21 cellular contexts compared by ENCODE assay signal in genomic region chr7:156610130-156610529, GRCh38. TPM values are rescaled to one million over a fixed set of nuclear protein-coding genes. Genes with fewer than 3 reads are reported as not detected.
DNase-seq lines count a peak whose midpoint lies in the region; ATAC-seq, FAIRE-seq and TF ChIP-seq lines count a peak whose summit lies in the region.
"Had no signal": no experiment of that assay in that cellular context is flagged by ENCODE, and none has a peak within 500 bp of the region (broad histone marks: within the 10 kb centered on the region; RNA-seq: fewer than 3 reads in every experiment).

No MANE protein-coding gene starts in this region.

- H3K27me3 ChIP-seq in left lung (peaks cover 0 to 21% of the 10 kb centered on the region in 2 donors), osteoblast (ENCODE audit: insufficient read depth, low read length) (peaks cover 3% of the 10 kb centered on the region), transverse colon (peaks cover 12% of the 10 kb centered on the region), prostate gland (replicated peaks; ENCODE audit: insufficient read depth) (no peaks in the 10 kb centered on the region)

- no peaks in the 10 kb centered on the region for H3K79me2 ChIP-seq in osteoblast (ENCODE audit: insufficient read depth, low read length)

- H3K4me2 ChIP-seq in osteoblast (ENCODE audit: insufficient read depth, low read length), result no peak overlapping the region
- H3K4me2 ChIP-seq: GM23338 had no signal

- intact Hi-C loops in left lung (cut with DNase I) (no loop called here), transverse colon (cut with DNase I; ENCODE audit: low total_unique reads) (no loop called here), prostate gland (cut with DNase I) (no loop called here)

- H3K9me3 ChIP-seq in left lung (no peaks in the 10 kb centered on the region), osteoblast (ENCODE audit: low read depth, low read length) (no peaks in the 10 kb centered on the region), transverse colon (no peaks in the 10 kb centered on the region), prostate gland (no peaks in the 10 kb centered on the region)
- H3K9me3 ChIP-seq: BE2C had no signal

- no peak for TF ChIP-seq POLR2A in transverse colon (IDR thresholded peaks at IDR 0.05)
- TF ChIP-seq POLR2A in GM12891 (IDR thresholded peaks at IDR 0.05; ENCODE audit: low read depth, low read length), result no peak
- TF ChIP-seq POLR2A in prostate gland (IDR thresholded peaks at IDR 0.05), result no peak

- WGBS in transverse colon (ENCODE audit: low coverage in 1 of 2), 2 donors, result 88% methylated on average over 11 of the region's 11 CpGs; no CpG with 5 or more reads in 1 of the 2 donors
- 52% methylated on average over 11 of the region's 11 CpGs for WGBS in prostate gland

- ATAC-seq in left lung, result peak; percentile 4
- ATAC-seq: GM23338 had no signal

- no peak for TF ChIP-seq CTCF in VCaP (conservative IDR thresholded peaks at IDR 0.05)
- TF ChIP-seq CTCF in left lung (IDR thresholded peaks at IDR 0.05), result no peak
- no peak for TF ChIP-seq CTCF in osteoblast (IDR thresholded peaks at IDR 0.05; ENCODE audit: extremely low read depth, low read depth, low read length)
- TF ChIP-seq CTCF in transverse colon (IDR thresholded peaks at IDR 0.05), result no peak
- no peak for TF ChIP-seq CTCF in prostate gland (IDR thresholded peaks at IDR 0.05)

- no peak for DNase-seq in left lung
- DNase-seq in osteoblast (ENCODE audit: insufficient read length, low spot score, missing footprints), result peak; percentile 58
- DNase-seq in transverse colon, result no peak
- no peak for DNase-seq in GM12891 (ENCODE audit: insufficient read length, low spot score)
- no peak for DNase-seq in stimulated activated CD4-positive, alpha-beta T cell treated with anti-CD3 and anti-CD28 coated beads, Interleukin-4, amount 100 ng/mL, for 24 hours
- no peak for DNase-seq in activated T-cell treated with anti-CD3 and anti-CD28 coated beads, Interleukin-2, amount 50 U/mL, for 48 hours
- DNase-seq in prostate gland (ENCODE audit: low spot score), result no peak
- DNase-seq: ACHN; BE2C; C1 segment of cervical spinal cord; CD4-positive, CD25-positive, alpha-beta regulatory T cell; CD8-positive, alpha-beta memory T cell; DMS153; GDM1; HCEC 1CT; IMR-90 had no signal

- H3K36me3 ChIP-seq in left lung (no peaks in the 10 kb centered on the region), osteoblast (ENCODE audit: insufficient read depth, low read length) (no peaks in the 10 kb centered on the region), transverse colon (no peaks in the 10 kb centered on the region), prostate gland (no peaks in the 10 kb centered on the region)
- H3K36me3 ChIP-seq: BE2C had no signal

- H3K4me1 ChIP-seq in left lung (peaks cover 3 to 12% of the 10 kb centered on the region in 2 donors), osteoblast (ENCODE audit: insufficient read depth, low read length) (no peaks in the 10 kb centered on the region), transverse colon (peaks cover 0 to 59% (median 34%) of the 10 kb centered on the region in 4 donors), prostate gland (replicated peaks) (peaks cover 2% of the 10 kb centered on the region)
- H3K4me1 ChIP-seq: BE2C had no signal

- no peak overlapping the region for H2AFZ ChIP-seq in osteoblast (ENCODE audit: low read length)
- H2AFZ ChIP-seq: GM23338 had no signal

- FAIRE-seq in GM12891 (lab: Jason Lieb, UNC), result no peak
- FAIRE-seq: A204.1, H54 had no signal

- H3K27ac ChIP-seq in VCaP (peak overlapping the region; percentile 87), left lung (no peak overlapping the region), osteoblast (ENCODE audit: low read depth, low read length) (no peak overlapping the region), transverse colon (peak overlapping the region in 3 of 4 donors; percentile 70 to 85 (median 73)), prostate gland (no peak overlapping the region)
- H3K27ac ChIP-seq: HL-60 had no signal

- H3K4me3 ChIP-seq in left lung, result no peak overlapping the region
- no peak overlapping the region for H3K4me3 ChIP-seq in osteoblast (ENCODE audit: insufficient read depth, low read length)
- no peak overlapping the region for H3K4me3 ChIP-seq in transverse colon
- no peak overlapping the region for H3K4me3 ChIP-seq in prostate gland
- H3K4me3 ChIP-seq: GM23338 had no signal

- no peak for TF ChIP-seq EP300 in transverse colon (IDR thresholded peaks at IDR 0.05; ENCODE audit: low read depth)

- in situ Hi-C loops in transverse colon (cut with MboI; ENCODE audit: low pct_ligation_motif_present in 1 of 4, low pct_unique_long_range_greater_than_20kb in 1 of 4, low sequenced_read_pairs in 3 of 4), result no loop called here

- H4K20me1 ChIP-seq in osteoblast (ENCODE audit: insufficient read depth, low read length), result no peaks in the 10 kb centered on the region

TF ChIP-seq in GM12891, 5 proteins besides CTCF, POLR2A, EP300 and RAD21:
- TF ChIP-seq TAF1 (IDR thresholded peaks at IDR 0.05; ENCODE audit: low read depth, low read length) (no peak), POLR2AphosphoS5 (IDR thresholded peaks at IDR 0.05; ENCODE audit: low read depth, low read length) (no peak), POU2F2 (IDR thresholded peaks at IDR 0.05; ENCODE audit: low read depth, low read length) (no peak), SPI1 (IDR thresholded peaks at IDR 0.05; ENCODE audit: low read depth, low read length) (no peak)

RNA-seq across cellular contexts. Expression of gene RNF32, which starts 30.4 kb away (rescaled TPM):
- 1 to 10 TPM in 1 of 2 donors, under 1 TPM in 1; 0.85 to 2.0 TPM for total RNA-seq in left lung
- total RNA-seq in osteoblast, result under 0.01 and 0.29 TPM in 2 replicates
- total RNA-seq in transverse colon, result 1 to 10 TPM; 1.1 to 3.0 (median 2.0) TPM
- polyA plus RNA-seq in GM12891 (2012; ENCODE audit: low read depth, missing spikeins), result 4.1 TPM
- total RNA-seq in prostate gland, result 1 to 10 TPM; 2.4 to 7.3 TPM

Comparison
In these comparisons a context has a peak if more than half of its experiments do, and no peak if none do; other contexts are left out.
1. H3K27ac ChIP-seq: peak in VCaP (single experiment) and transverse colon (3 of 4); none in left lung (0 of 2), osteoblast (single experiment) and prostate gland (0 of 2).